In the genomic region with DNA sequence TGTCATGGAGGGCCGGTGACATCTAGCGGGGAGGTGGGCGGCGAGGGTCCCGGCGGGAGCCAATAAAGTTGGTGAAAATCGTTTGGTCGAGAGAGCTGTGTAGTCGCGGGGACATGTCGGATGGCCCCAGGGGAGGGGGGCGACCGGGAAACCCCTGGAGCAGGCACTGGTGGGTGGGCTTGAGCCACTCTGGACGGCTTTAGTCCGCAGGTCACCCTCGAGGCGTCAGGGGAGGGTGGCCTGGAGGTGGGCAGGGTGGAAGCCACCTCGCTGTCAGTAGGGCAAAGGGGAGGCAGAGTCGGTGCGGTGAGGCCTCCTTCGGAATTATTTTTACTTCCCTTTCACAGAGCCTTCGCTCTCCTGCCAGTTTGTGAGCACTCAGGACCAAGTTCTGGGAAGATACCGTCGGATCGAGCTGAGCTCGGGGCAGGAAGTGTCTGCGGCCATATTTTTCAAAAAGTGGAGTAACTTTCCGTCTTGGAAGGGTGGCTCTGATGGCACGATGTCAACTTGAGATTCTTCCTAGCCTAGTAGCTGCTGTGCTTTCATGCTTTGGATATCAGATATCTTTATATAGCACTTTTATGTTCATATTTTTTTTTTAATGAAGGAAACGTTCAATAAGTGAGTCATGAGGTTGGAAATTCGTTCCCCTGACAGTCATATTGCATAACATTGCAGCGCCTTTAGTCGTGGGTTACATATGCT, we compare ENCODE assay signal across 8 cellular contexts. TPM values are rescaled to one million over a fixed set of nuclear protein-coding genes. Genes with fewer than 3 reads are reported as not detected.
DNase-seq lines count a peak whose midpoint lies in the region; ATAC-seq and TF ChIP-seq lines count a peak whose summit lies in the region.

No MANE protein-coding gene starts in this region.

- TF ChIP-seq CTCF in BJ (IDR thresholded peaks at IDR 0.05; ENCODE audit: insufficient read depth, low read depth, low read length) (no peak), thyroid gland (IDR thresholded peaks at IDR 0.05) (no peak)

- no peaks in the 10 kb centered on the region for H3K36me3 ChIP-seq in BJ (ENCODE audit: control insufficient read depth, insufficient read depth, low read length)
- H3K36me3 ChIP-seq in mucosa of stomach (ENCODE audit: control insufficient read depth, insufficient read depth, low read length) = no peaks in the 10 kb centered on the region
- no peaks in the 10 kb centered on the region for H3K36me3 ChIP-seq in thyroid gland

- DNase-seq in BJ (ENCODE audit: low read depth) = no peak
- peak; percentile 63 for DNase-seq in LHCN-M2 (ENCODE audit: low read depth)
- peak; percentile 73 for DNase-seq in activated CD8-positive, alpha-beta memory T cell treated with anti-CD3 and anti-CD28 coated beads, Interleukin-2, amount 50 U/mL, for 48 hours
- peak; percentile 50 to 51 for DNase-seq in thyroid gland
- DNase-seq in NCI-H1436 (lab: John Stamatoyannopoulos, UW) = no peak

- peaks cover 20% of the 10 kb centered on the region for H3K4me1 ChIP-seq in mucosa of stomach (ENCODE audit: control insufficient read depth, insufficient read depth, low read length)
- H3K4me1 ChIP-seq in thyroid gland = peaks cover 0 to 14% of the 10 kb centered on the region in 2 donors

- TF ChIP-seq POLR2A in thyroid gland (IDR thresholded peaks at IDR 0.05) = peak in 1 of 2 donors; percentile 17

- H3K27me3 ChIP-seq in BJ (ENCODE audit: control insufficient read depth, insufficient read depth, low read length) (no peaks in the 10 kb centered on the region), mucosa of stomach (ENCODE audit: control insufficient read depth, insufficient read depth, low read length) (no peaks in the 10 kb centered on the region), thyroid gland (no peaks in the 10 kb centered on the region)

- ATAC-seq in esophagus mucosa = peak; percentile 7
- ATAC-seq in GM21360 (IDR thresholded peaks at IDR 0.05; ENCODE audit: unreplicated experiment) = no peak

- no peaks in the 10 kb centered on the region for H3K9me3 ChIP-seq in mucosa of stomach (ENCODE audit: control insufficient read depth, low read length)
- H3K9me3 ChIP-seq in thyroid gland = no peaks in the 10 kb centered on the region

- POLR2A ChIA-PET in BJ (lab: Charles Lee) = interaction anchor here (0.6 to 1.7 kb wide), 2 partner anchors 10 to 28 kb away, joined by 4 to 8 read pairs; partner anchors contain the start of genes C12orf60 and WBP11

- peak overlapping the region; percentile 100 for H3K9ac ChIP-seq in mucosa of stomach (ENCODE audit: low read length)

- intact Hi-C loops in thyroid gland (cut with DNase I) = no loop called here

- H3K27ac ChIP-seq in thyroid gland = peak overlapping the region; percentile 90 to 95 (median 94)

- WGBS in thyroid gland, 2 donors = 4% methylated on average over 30 to 32 of the region's 33 CpGs

- CTCF ChIA-PET in BJ (lab: Yijun Ruan, JAX) = interaction anchor here (0.9 to 1.0 kb wide), 2 partner anchors 27 to 37 kb away, joined by 3 to 5 read pairs; no protein-coding TSS in a partner anchor

- H3K4me3 ChIP-seq in BJ (ENCODE audit: low read depth, low read length) (peak overlapping the region; percentile 67), mucosa of stomach (ENCODE audit: low read length) (peak overlapping the region; percentile 65), thyroid gland (replicated peaks in 1 of 3) (peak overlapping the region; percentile 45 to 88 (median 69))

RNA-seq across cellular contexts. Expression of gene WBP11, which starts 28.2 kb away (rescaled TPM):
- polyA plus RNA-seq in BJ (2011; rRNA removed) = 12.3 and 12.8 TPM in 2 replicates
- polyA minus RNA-seq in BJ (2011; rRNA and poly(A)+ RNA removed) = 4.4 and 8.5 TPM in 2 replicates
- total RNA-seq in LHCN-M2 (2014; rRNA removed) (20.3 and 23.4 TPM in 2 replicates), esophagus mucosa (28.5 TPM), thyroid gland (10 to 100 TPM; 23.3 to 34.7 (median 29.6) TPM)
- polyA plus RNA-seq in LHCN-M2 (2012) = 22.9 TPM

RNA-seq across cellular contexts. Expression of gene C12orf60, which starts 28.4 kb away (rescaled TPM):
- polyA plus RNA-seq in BJ (2011; rRNA removed) = 0.71 and 1.3 TPM in 2 replicates
- polyA minus RNA-seq in BJ (2011; rRNA and poly(A)+ RNA removed) = 0.62 TPM in 1 of 2 replicates, not detected in the other
- total RNA-seq in LHCN-M2 (2014; rRNA removed) (1.5 and 3.2 TPM in 2 replicates), esophagus mucosa (0.76 TPM), thyroid gland (1 to 10 TPM in 1 of 4 donors, under 1 TPM in 3; 0.33 to 2.5 (median 0.73) TPM)
- 0.68 TPM for polyA plus RNA-seq in LHCN-M2 (2012)

RNA-seq across cellular contexts. Expression of gene SMCO3, which starts 38.9 kb away (rescaled TPM):
- 0.45 and 1.2 TPM in 2 replicates for polyA plus RNA-seq in BJ (2011; rRNA removed)
- 0.15 and 0.52 TPM in 2 replicates for polyA minus RNA-seq in BJ (2011; rRNA and poly(A)+ RNA removed)
- total RNA-seq in LHCN-M2 (2014; rRNA removed) (not detected in 2 replicates), esophagus mucosa (not detected), thyroid gland (1 to 10 TPM in 1 of 4 donors, under 1 TPM in 2, not detected in 1; 0.83 to 1.3 (median 0.89) TPM)
- polyA plus RNA-seq in LHCN-M2 (2012) = 0.05 TPM

Comparison
In these comparisons a context has a peak if more than half of its experiments do, and no peak if none do; other contexts are left out.
1. DNase-seq: peak in LHCN-M2 (single experiment), activated CD8-positive, alpha-beta memory T cell treated with anti-CD3 and anti-CD28 coated beads, Interleukin-2, amount 50 U/mL, for 48 hours (single experiment) and thyroid gland (2 of 2); none in BJ (single experiment) and NCI-H1436 (single experiment).
2. Peak in every context shown above with its lines, with median percentiles within 50 percentile points of each other: H3K4me3 ChIP-seq.